ENCODE assay signal across 12 cellular contexts in the genomic region with DNA sequence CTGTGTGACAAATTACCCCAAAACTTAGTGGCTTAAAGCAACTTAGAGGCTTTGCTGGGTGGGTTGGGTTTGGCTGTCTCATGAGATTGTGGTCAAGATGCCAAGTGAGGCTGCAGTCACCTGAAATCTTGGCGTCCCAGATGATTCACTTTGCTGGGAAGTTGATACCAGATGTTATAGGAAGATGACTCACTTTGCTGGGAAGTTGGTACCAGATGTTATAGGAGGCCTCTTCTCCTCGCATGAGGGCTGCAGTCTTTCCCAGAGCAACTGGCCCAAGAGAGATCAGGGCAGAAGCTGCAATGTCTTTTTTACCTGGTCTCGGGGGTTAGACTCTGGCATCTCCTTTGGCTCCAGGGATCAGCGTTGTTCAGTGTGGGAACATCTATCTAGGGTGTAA.
A peak's percentile ranks its signal among the peaks of the same experiment; 100 is the strongest.
DNase-seq lines count a peak whose midpoint lies in the region; ATAC-seq, FAIRE-seq and TF ChIP-seq lines count a peak whose summit lies in the region.
"Had no signal": no experiment of that assay in that cellular context is flagged by ENCODE, and none has a peak within 500 bp of the region (broad histone marks: within the 10 kb centered on the region; RNA-seq: fewer than 3 reads in every experiment).

No MANE protein-coding gene starts in this region.

- no peak for FAIRE-seq in urothelium cell line (lab: Jason Lieb, UNC)

- DNase-seq in HFF-Myc (ENCODE audit: extremely low read depth, low read depth) (peak; percentile 97), amniotic stem cell (lab: John Stamatoyannopoulos, UW) (peak; percentile 15), glomerular visceral epithelial cell (ENCODE audit: extremely low spot score) (peak; percentile 35), urothelium cell line (ENCODE audit: low spot score) (peak; percentile 61)
- DNase-seq: caudate nucleus, DMS153, gastrocnemius medialis, Karpas-422, left lung had no signal

- ATAC-seq in GM21529 (IDR thresholded peaks at IDR 0.05; ENCODE audit: unreplicated experiment): no peak
- no peak for ATAC-seq in GM19397 (IDR thresholded peaks at IDR 0.05; ENCODE audit: unreplicated experiment)
- no peak for ATAC-seq in HG03175 (IDR thresholded peaks at IDR 0.05; ENCODE audit: unreplicated experiment)
- ATAC-seq: gastrocnemius medialis, left lung had no signal

- no peak for TF ChIP-seq CTCF in HFF-Myc (IDR thresholded peaks at IDR 0.05; ENCODE audit: low read depth, low read length, missing control alignments)

- H3K4me3 ChIP-seq in HFF-Myc (replicated peaks; ENCODE audit: low read depth, low read length): no peak overlapping the region
- H3K4me3 ChIP-seq: gastrocnemius medialis, left lung had no signal

Comparison
In these comparisons a context has a peak if more than half of its experiments do, and no peak if none do; other contexts are left out.
1. DNase-seq: peak in every context shown above with its lines; median percentile 97 in HFF-Myc; 61 in urothelium cell line; 35 in glomerular visceral epithelial cell; 15 in amniotic stem cell.